ENCODE assay signal across 1 cellular context in the genomic region with DNA sequence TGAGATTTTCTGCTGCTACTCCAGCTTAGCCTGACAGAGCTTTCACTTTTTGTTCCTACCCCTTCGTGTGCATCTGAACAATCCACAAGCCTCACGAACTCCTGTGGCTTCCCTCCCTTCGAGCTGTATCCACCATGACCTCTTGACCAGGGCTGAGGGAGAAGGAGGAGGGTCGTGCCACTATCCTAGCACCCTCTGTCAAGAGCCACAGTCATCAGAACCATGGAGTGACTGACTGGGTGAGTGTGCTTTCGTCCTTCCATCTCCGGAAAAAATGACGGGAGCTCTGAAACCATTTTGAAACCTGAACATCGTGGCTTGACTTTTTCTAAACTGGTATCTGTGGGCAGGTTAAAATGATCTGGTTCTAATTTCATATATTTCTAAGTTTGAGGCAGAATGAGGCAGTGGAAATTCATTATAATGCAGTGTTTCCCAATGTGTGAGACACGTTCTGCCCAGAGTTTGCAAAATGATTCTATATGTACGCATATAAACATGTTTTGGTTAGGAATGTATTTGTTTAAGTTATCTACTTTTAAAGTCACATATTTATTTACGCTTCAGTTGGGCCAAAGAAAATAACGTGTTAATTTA.
TF ChIP-seq lines count a peak whose summit lies in the region.

No MANE protein-coding gene starts in this region.

TF ChIP-seq in K562, 482 proteins besides CTCF, POLR2A, EP300 and RAD21:
- TF ChIP-seq GABPB1 (CRISPR knock-in tag; IDR thresholded peaks at IDR 0.05) = no peak
- 0 out of 2 replicates have a peak, but pooled peaks have one; percentile 38 for TF ChIP-seq ZNF589 (CRISPR knock-in tag; IDR thresholded peaks at IDR 0.05; ENCODE audit: low read depth)
